Comparison of ENCODE assay signal across 27 cellular contexts in genomic region chr5:157225463-157226422, GRCh38. TPM values are rescaled to one million over a fixed set of nuclear protein-coding genes. Genes with fewer than 3 reads are reported as not detected.
DNase-seq lines count a peak whose midpoint lies in the region; ATAC-seq lines count a peak whose summit lies in the region.
"Had no signal": no experiment of that assay in that cellular context is flagged by ENCODE, and none has a peak within 500 bp of the region (broad histone marks: within the 10 kb centered on the region; RNA-seq: fewer than 3 reads in every experiment).

No MANE protein-coding gene starts in this region.

- peak overlapping the region; percentile 70 for H3K27ac Mint-ChIP-seq in activated CD4-positive, alpha-beta T cell treated with anti-CD3 and anti-CD28 coated beads, Interleukin-2, amount 10 ng/mL, durations not matched to agents 7 days and 5 days
- peak overlapping the region; percentile 81 to 93 (median 91) for H3K27ac Mint-ChIP-seq in CD4-positive, alpha-beta memory T cell
- H3K27ac Mint-ChIP-seq in activated CD4-positive, alpha-beta memory T cell treated with anti-CD3 and anti-CD28 coated beads, Interleukin-2, amount 10 ng/mL, durations not matched to agents 7 days and 5 days, result peak overlapping the region; percentile 69
- peak overlapping the region; percentile 59 to 78 for H3K27ac Mint-ChIP-seq in effector memory CD8-positive, alpha-beta T cell

- H3K27ac ChIP-seq in CD4-positive, alpha-beta memory T cell (ENCODE audit: low read depth, low read length), result peak overlapping the region; percentile 52
- H3K27ac ChIP-seq: BLaER1 treated with 17β-estradiol and CSF1 and Interleukin-3, amounts not matched to agents 10 nM and 100 nM; dorsolateral prefrontal cortex; epithelial cell of prostate; PC-9 had no signal

- H3K27me3 Mint-ChIP-seq in activated CD4-positive, alpha-beta T cell treated with anti-CD3 and anti-CD28 coated beads, Interleukin-2, amount 10 ng/mL, durations not matched to agents 7 days and 5 days, result no peaks in the 10 kb centered on the region
- H3K27me3 Mint-ChIP-seq in CD4-positive, alpha-beta memory T cell, result no peaks in the 10 kb centered on the region
- H3K27me3 Mint-ChIP-seq in activated CD4-positive, alpha-beta memory T cell treated with anti-CD3 and anti-CD28 coated beads, Interleukin-2, amount 10 ng/mL, durations not matched to agents 7 days and 5 days, result no peaks in the 10 kb centered on the region
- H3K27me3 Mint-ChIP-seq in effector memory CD8-positive, alpha-beta T cell, result no peaks in the 10 kb centered on the region

- POLR2A ChIA-PET in activated CD4-positive, alpha-beta T cell treated with anti-CD3 and anti-CD28 coated beads, Interleukin-2, amount 10 ng/mL, durations not matched to agents 7 days and 5 days (lab: Charles Lee), result interaction anchor here (0.7 to 1.0 kb wide), 2 partner anchors 9 to 32 kb away, joined by 3 to 6 read pairs; no protein-coding TSS in a partner anchor
- POLR2A ChIA-PET in CD4-positive, alpha-beta memory T cell (lab: Charles Lee; ENCODE audit: partially characterized antibody), result interaction anchor here (0.6 to 27.5 kb wide), 19 partner anchors 9 to 92 kb away, joined by 3 to 1020 read pairs (median 4); partner anchors contain the start of genes CYFIP2, ITK and MED7
- POLR2A ChIA-PET in activated CD4-positive, alpha-beta memory T cell treated with anti-CD3 and anti-CD28 coated beads, Interleukin-2, amount 10 ng/mL, durations not matched to agents 7 days and 5 days (lab: Charles Lee), result interaction anchor here (0.6 to 3.7 kb wide), 20 partner anchors 9 to 83 kb away, joined by 3 to 34 read pairs (median 5); partner anchors contain the start of genes ITK and MED7

- H3K36me3 Mint-ChIP-seq in activated CD4-positive, alpha-beta T cell treated with anti-CD3 and anti-CD28 coated beads, Interleukin-2, amount 10 ng/mL, durations not matched to agents 7 days and 5 days (ENCODE audit: low read depth), result peaks cover 79% of the 10 kb centered on the region
- peaks cover 66 to 80% of the 10 kb centered on the region in 2 donors for H3K36me3 Mint-ChIP-seq in CD4-positive, alpha-beta memory T cell
- peaks cover 83% of the 10 kb centered on the region for H3K36me3 Mint-ChIP-seq in activated CD4-positive, alpha-beta memory T cell treated with anti-CD3 and anti-CD28 coated beads, Interleukin-2, amount 10 ng/mL, durations not matched to agents 7 days and 5 days (ENCODE audit: low read depth)
- peaks cover 90% of the 10 kb centered on the region for H3K36me3 Mint-ChIP-seq in effector memory CD8-positive, alpha-beta T cell (ENCODE audit: insufficient read depth)

- peaks cover 67% of the 10 kb centered on the region for H3K4me1 Mint-ChIP-seq in activated CD4-positive, alpha-beta T cell treated with anti-CD3 and anti-CD28 coated beads, Interleukin-2, amount 10 ng/mL, durations not matched to agents 7 days and 5 days
- peaks cover 45 to 66% (median 56%) of the 10 kb centered on the region in 4 donors for H3K4me1 Mint-ChIP-seq in CD4-positive, alpha-beta memory T cell
- peaks cover 72% of the 10 kb centered on the region for H3K4me1 Mint-ChIP-seq in activated CD4-positive, alpha-beta memory T cell treated with anti-CD3 and anti-CD28 coated beads, Interleukin-2, amount 10 ng/mL, durations not matched to agents 7 days and 5 days
- H3K4me1 Mint-ChIP-seq in effector memory CD8-positive, alpha-beta T cell (ENCODE audit: low read depth in 2 of 2), result peaks cover 29 to 45% of the 10 kb centered on the region in 2 donors

- H3K9me3 Mint-ChIP-seq in activated CD4-positive, alpha-beta T cell treated with anti-CD3 and anti-CD28 coated beads, Interleukin-2, amount 10 ng/mL, durations not matched to agents 7 days and 5 days, result no peaks in the 10 kb centered on the region
- H3K9me3 Mint-ChIP-seq in CD4-positive, alpha-beta memory T cell, result no peaks in the 10 kb centered on the region
- no peaks in the 10 kb centered on the region for H3K9me3 Mint-ChIP-seq in activated CD4-positive, alpha-beta memory T cell treated with anti-CD3 and anti-CD28 coated beads, Interleukin-2, amount 10 ng/mL, durations not matched to agents 7 days and 5 days
- H3K9me3 Mint-ChIP-seq in effector memory CD8-positive, alpha-beta T cell, result no peaks in the 10 kb centered on the region

- peaks cover 95% of the 10 kb centered on the region for H3K4me1 ChIP-seq in CD4-positive, alpha-beta memory T cell (ENCODE audit: insufficient read depth, low read length)

- ATAC-seq in effector memory CD8-positive, alpha-beta T cell (replicated peaks), result peak; percentile 20
- ATAC-seq: left lobe of liver had no signal

- peaks cover 63% of the 10 kb centered on the region for H3K36me3 ChIP-seq in CD4-positive, alpha-beta memory T cell (ENCODE audit: insufficient read depth, low read length)
- H3K36me3 ChIP-seq: BLaER1 treated with 17β-estradiol and CSF1 and Interleukin-3, amounts not matched to agents 10 nM and 100 nM had no signal

- no peaks in the 10 kb centered on the region for H3K9me3 ChIP-seq in CD4-positive, alpha-beta memory T cell (ENCODE audit: control insufficient read depth in 1 of 2, low read length in 2 of 2)
- H3K9me3 ChIP-seq: BLaER1 treated with 17β-estradiol and CSF1 and Interleukin-3, amounts not matched to agents 10 nM and 100 nM had no signal

- no peak for DNase-seq in activated CD4-positive, alpha-beta T cell treated with anti-CD3 and anti-CD28 coated beads, Interleukin-2, amount 10 ng/mL, durations not matched to agents 7 days and 5 days
- no peak for DNase-seq in activated CD4-positive, alpha-beta T cell treated with anti-CD3 and anti-CD28 coated beads for 48 hours
- peak in 2 of 5 donors; percentile 32 to 62 for DNase-seq in CD4-positive, alpha-beta memory T cell
- DNase-seq in activated CD4-positive, alpha-beta memory T cell treated with anti-CD3 and anti-CD28 coated beads, Interleukin-2, amount 10 ng/mL, durations not matched to agents 7 days and 5 days, result no peak
- no peak for DNase-seq in effector memory CD8-positive, alpha-beta T cell
- no peak for DNase-seq in NCI-H1105 treated with DMSO at 0.1 percent for 48 hours (lab: John Stamatoyannopoulos, UW)
- DNase-seq in NCI-H187 treated with DMSO at 0.1 percent for 48 hours (lab: John Stamatoyannopoulos, UW), result no peak
- no peak for DNase-seq in dermis blood vessel endothelial cell
- DNase-seq: activated CD4-positive, alpha-beta T cell treated with anti-CD3 and anti-CD28 coated beads, Interleukin-2, amount 50 U/mL, for 1 hour; aorta; dorsolateral prefrontal cortex; H7; head of caudate nucleus; IMR-90; mesendoderm; NCI-H2081 treated with DMSO at 0.1 percent for 48 hours; PC-9; retina; SHP77; SW 1271 had no signal

- intact Hi-C loops in CD4-positive, alpha-beta memory T cell (cut with micrococcal nuclease), result loop anchor here (1.0 kb wide), 1 partner anchor 10 kb away; no protein-coding TSS in a partner anchor

- CTCF ChIA-PET in activated CD4-positive, alpha-beta T cell treated with anti-CD3 and anti-CD28 coated beads, Interleukin-2, amount 10 ng/mL, durations not matched to agents 7 days and 5 days (lab: Charles Lee), result interaction anchor here (0.7 to 1.8 kb wide), 6 partner anchors 8 to 87 kb away, joined by 3 to 5 read pairs (median 4); no protein-coding TSS in a partner anchor
- CTCF ChIA-PET in CD4-positive, alpha-beta memory T cell (lab: Charles Lee; ENCODE audit: partially characterized antibody), result interaction anchor here (0.7 to 3.8 kb wide), 7 partner anchors 13 to 517 kb away, joined by 3 to 26 read pairs (median 3); no protein-coding TSS in a partner anchor
- CTCF ChIA-PET in activated CD4-positive, alpha-beta memory T cell treated with anti-CD3 and anti-CD28 coated beads, Interleukin-2, amount 10 ng/mL, durations not matched to agents 7 days and 5 days (lab: Charles Lee), result interaction anchor here (0.9 to 4.0 kb wide), 6 partner anchors 9 to 103 kb away, joined by 3 to 27 read pairs (median 4); no protein-coding TSS in a partner anchor

- H3K27me3 ChIP-seq in CD4-positive, alpha-beta memory T cell (ENCODE audit: insufficient read depth, low read length), result no peaks in the 10 kb centered on the region
- H3K27me3 ChIP-seq: BLaER1 treated with 17β-estradiol and CSF1 and Interleukin-3, amounts not matched to agents 10 nM and 100 nM; dorsolateral prefrontal cortex had no signal

- H3K4me3 ChIP-seq in CD4-positive, alpha-beta memory T cell (ENCODE audit: low read length in 2 of 2), result no peak overlapping the region
- H3K4me3 ChIP-seq: BLaER1 treated with 17β-estradiol and CSF1 and Interleukin-3, amounts not matched to agents 10 nM and 100 nM; dorsolateral prefrontal cortex; PC-9 had no signal

- no peak overlapping the region for H3K4me3 Mint-ChIP-seq in activated CD4-positive, alpha-beta T cell treated with anti-CD3 and anti-CD28 coated beads, Interleukin-2, amount 10 ng/mL, durations not matched to agents 7 days and 5 days
- H3K4me3 Mint-ChIP-seq in CD4-positive, alpha-beta memory T cell, result peak overlapping the region in 7 of 8 donors; percentile 12 to 85 (median 61)
- peak overlapping the region; percentile 26 for H3K4me3 Mint-ChIP-seq in activated CD4-positive, alpha-beta memory T cell treated with anti-CD3 and anti-CD28 coated beads, Interleukin-2, amount 10 ng/mL, durations not matched to agents 7 days and 5 days
- peak overlapping the region; percentile 45 to 49 for H3K4me3 Mint-ChIP-seq in effector memory CD8-positive, alpha-beta T cell

RNA-seq across cellular contexts. Expression of gene CYFIP2, which starts 40.2 kb away (rescaled TPM):
- total RNA-seq in activated CD4-positive, alpha-beta T cell treated with anti-CD3 and anti-CD28 coated beads, Interleukin-2, amount 10 ng/mL, durations not matched to agents 7 days and 5 days, result 100 to 1,000 TPM; 452 to 606 TPM
- 100 to 1,000 TPM; 317 to 325 TPM for total RNA-seq in CD4-positive, alpha-beta memory T cell
- polyA plus RNA-seq in CD4-positive, alpha-beta memory T cell, result 100 to 1,000 TPM; 432 to 516 TPM
- total RNA-seq in activated CD4-positive, alpha-beta memory T cell treated with anti-CD3 and anti-CD28 coated beads, Interleukin-2, amount 10 ng/mL, durations not matched to agents 7 days and 5 days, result 100 to 1,000 TPM; 337 to 354 TPM
- total RNA-seq in dermis blood vessel endothelial cell, result 11.7 and 12.6 TPM in 2 replicates
- total RNA-seq: PC-9 had no signal

RNA-seq across cellular contexts. Expression of gene ITK, which starts 45.1 kb away (rescaled TPM):
- total RNA-seq in activated CD4-positive, alpha-beta T cell treated with anti-CD3 and anti-CD28 coated beads, Interleukin-2, amount 10 ng/mL, durations not matched to agents 7 days and 5 days, result 100 to 1,000 TPM; 258 to 306 TPM
- total RNA-seq in CD4-positive, alpha-beta memory T cell, result 100 to 1,000 TPM; 398 to 421 TPM
- 100 to 1,000 TPM; 141 to 178 TPM for polyA plus RNA-seq in CD4-positive, alpha-beta memory T cell
- total RNA-seq in activated CD4-positive, alpha-beta memory T cell treated with anti-CD3 and anti-CD28 coated beads, Interleukin-2, amount 10 ng/mL, durations not matched to agents 7 days and 5 days, result 100 to 1,000 TPM; 247 to 249 TPM
- total RNA-seq in dermis blood vessel endothelial cell, result not detected in 2 replicates
- total RNA-seq: IMR-90, osteoblast, PC-9 had no signal
- polyA plus RNA-seq: IMR-90 had no signal

RNA-seq across cellular contexts. Expression of gene GARIN3, which starts 59.7 kb away (rescaled TPM):
- total RNA-seq in activated CD4-positive, alpha-beta T cell treated with anti-CD3 and anti-CD28 coated beads, Interleukin-2, amount 10 ng/mL, durations not matched to agents 7 days and 5 days, result not detected
- not detected for total RNA-seq in CD4-positive, alpha-beta memory T cell
- polyA plus RNA-seq in CD4-positive, alpha-beta memory T cell, result not detected
- under 1 TPM in 1 of 2 experiments, not detected in 1; 0.13 TPM for total RNA-seq in activated CD4-positive, alpha-beta memory T cell treated with anti-CD3 and anti-CD28 coated beads, Interleukin-2, amount 10 ng/mL, durations not matched to agents 7 days and 5 days
- not detected in 2 replicates for total RNA-seq in dermis blood vessel endothelial cell
- total RNA-seq: aorta, cardiac septum, dorsolateral prefrontal cortex, H7, IMR-90, left lobe of liver, osteoblast, PC-9, subcutaneous adipose tissue, urinary bladder had no signal
- polyA plus RNA-seq: aorta, IMR-90, urinary bladder had no signal

Comparison
In these comparisons a context has a peak if more than half of its experiments do, and no peak if none do; other contexts are left out.
1. RNA of gene CYFIP2, which starts 40.2 kb away (total RNA-seq): 452 to 606 TPM in activated CD4-positive, alpha-beta T cell treated with anti-CD3 and anti-CD28 coated beads, Interleukin-2, amount 10 ng/mL, durations not matched to agents 7 days and 5 days, 337 to 354 TPM in activated CD4-positive, alpha-beta memory T cell treated with anti-CD3 and anti-CD28 coated beads, Interleukin-2, amount 10 ng/mL, durations not matched to agents 7 days and 5 days and 317 to 325 TPM in CD4-positive, alpha-beta memory T cell; 11.7 to 12.6 TPM in dermis blood vessel endothelial cell; every median in the first group is over 10 times any median in the second.
2. RNA of gene ITK, which starts 45.1 kb away (total RNA-seq): 398 to 421 TPM in CD4-positive, alpha-beta memory T cell, 258 to 306 TPM in activated CD4-positive, alpha-beta T cell treated with anti-CD3 and anti-CD28 coated beads, Interleukin-2, amount 10 ng/mL, durations not matched to agents 7 days and 5 days and 247 to 249 TPM in activated CD4-positive, alpha-beta memory T cell treated with anti-CD3 and anti-CD28 coated beads, Interleukin-2, amount 10 ng/mL, durations not matched to agents 7 days and 5 days; not detected in dermis blood vessel endothelial cell; every median in the first group is over 100 times any median in the second.
3. Peak in every context shown above with its lines, with median percentiles within 50 percentile points of each other: H3K27ac Mint-ChIP-seq.